Comparison of ENCODE assay signal across 14 cellular contexts in genomic region chr22:39409630-39410029, GRCh38. TPM values are rescaled to one million over a fixed set of nuclear protein-coding genes. Genes with fewer than 3 reads are reported as not detected.
"Had no signal": no experiment of that assay in that cellular context is flagged by ENCODE, and none has a peak within 500 bp of the region (broad histone marks: within the 10 kb centered on the region; RNA-seq: fewer than 3 reads in every experiment).

No MANE protein-coding gene starts in this region.

- ATAC-seq: gastroesophageal sphincter; naive thymus-derived CD4-positive, alpha-beta T cell; sciatic nerve; WTC11 had no signal

- H3K27ac Mint-ChIP-seq: T-helper 1 cell treated with Interleukin-12 subunit alpha and Interleukin-12 subunit beta and Interleukin-4 antibody, amounts not matched to agents 30 μg/mL and 1 μg/mL, for 36 hours; WTC11 had no signal

- H3K4me3 Mint-ChIP-seq: T-helper 1 cell treated with Interleukin-12 subunit alpha and Interleukin-12 subunit beta and Interleukin-4 antibody, amounts not matched to agents 30 μg/mL and 1 μg/mL, for 36 hours; WTC11 had no signal

- H3K27ac ChIP-seq: ascending aorta, gastroesophageal sphincter, hepatocyte, lower lobe of right lung, prostate gland, thoracic aorta had no signal

- H3K4me1 Mint-ChIP-seq: WTC11 had no signal

- H3K9me3 ChIP-seq: ascending aorta, gastroesophageal sphincter, lower lobe of right lung, prostate gland, thoracic aorta had no signal

- H3K27me3 Mint-ChIP-seq: naive thymus-derived CD4-positive, alpha-beta T cell had no signal

- H3K4me3 ChIP-seq: ascending aorta, gastroesophageal sphincter, hepatocyte, lower lobe of right lung, prostate gland, thoracic aorta had no signal

- H3K36me3 ChIP-seq: ascending aorta, gastroesophageal sphincter, prostate gland, thoracic aorta had no signal

- H3K4me1 ChIP-seq: prostate gland had no signal

- DNase-seq: activated CD4-positive, alpha-beta T cell treated with anti-CD3 and anti-CD28 coated beads, Interleukin-2, amount 50 U/mL, for 1 hour; effector CD8-positive, alpha-beta T cell; kidney glomerular epithelial cell; lower lobe of right lung; naive thymus-derived CD4-positive, alpha-beta T cell; stimulated activated naive CD4-positive, alpha-beta T cell treated with Interleukin-2 at 50 U/mL for 16 hours had no signal

- H3K27me3 ChIP-seq: ascending aorta, gastroesophageal sphincter, hepatocyte had no signal

- H3K9me3 Mint-ChIP-seq: naive thymus-derived CD4-positive, alpha-beta T cell; T-helper 1 cell treated with Interleukin-12 subunit alpha and Interleukin-12 subunit beta and Interleukin-4 antibody, amounts not matched to agents 30 μg/mL and 1 μg/mL, for 36 hours; WTC11 had no signal

RNA-seq across cellular contexts. Expression of gene MGAT3, which starts 47.2 kb away (rescaled TPM):
- polyA plus RNA-seq: naive thymus-derived CD4-positive, alpha-beta T cell had no signal
